ENCODE assay signal across 19 cellular contexts in genomic region chr3:193929373-193929772, GRCh38.
A peak's percentile ranks its signal among the peaks of the same experiment; 100 is the strongest.
DNase-seq lines count a peak whose midpoint lies in the region; ATAC-seq, FAIRE-seq and TF ChIP-seq lines count a peak whose summit lies in the region.
"Had no signal": no experiment of that assay in that cellular context is flagged by ENCODE, and none has a peak within 500 bp of the region (broad histone marks: within the 10 kb centered on the region; RNA-seq: fewer than 3 reads in every experiment).

No MANE protein-coding gene starts in this region.

- H3K4me2 ChIP-seq in K562 (ENCODE audit: insufficient read depth, low read length), result peak overlapping the region; percentile 41; the same call in 1 of the 2 replicates
- H3K4me2 ChIP-seq: BLaER1 treated with 17β-estradiol and CSF1 and Interleukin-3, amounts not matched to agents 10 nM and 100 nM; SK-N-SH had no signal

- no peak for TF ChIP-seq RAD21 in K562 (CRISPR knock-in tag; conservative IDR thresholded peaks at IDR 0.05 in 1 of 2, IDR thresholded peaks at IDR 0.05 in 1 of 2)

- CTCF ChIA-PET in Calu3 (lab: Charles Lee) (interaction anchor here (0.6 to 2.5 kb wide), 21 partner anchors 9 to 387 kb away, joined by 3 to 15 read pairs (median 5); no protein-coding TSS in a partner anchor), K562 (lab: Yijun Ruan, JAX; ENCODE audit: low intra/inter-chr PET ratio) (interaction anchor here (0.5 kb wide), 1 partner anchor 37 kb away, joined by 3 read pairs; no protein-coding TSS in a partner anchor)

- H3K27ac Mint-ChIP-seq in Calu3 (ENCODE audit: unreplicated experiment) (peak overlapping the region; percentile 82), osteocyte (ENCODE audit: unreplicated experiment) (no peak overlapping the region)
- H3K27ac Mint-ChIP-seq: CD4-positive, alpha-beta T cell had no signal

- H3K9me3 Mint-ChIP-seq in Calu3 (ENCODE audit: low read depth, unreplicated experiment) (peaks cover 6% of the 10 kb centered on the region), osteocyte (ENCODE audit: unreplicated experiment) (peaks cover 9% of the 10 kb centered on the region)

- intact Hi-C loops in Calu3 (cut with micrococcal nuclease; ENCODE audit: unreplicated experiment) (loop anchor here (2.0 to 5.0 kb wide), 2 partner anchors 43 to 57 kb away; no protein-coding TSS in a partner anchor), K562 (cut with micrococcal nuclease) (loop anchor here (1.0 to 5.0 kb wide), 3 partner anchors 9 to 137 kb away; no protein-coding TSS in a partner anchor), esophagus squamous epithelium (cut with DNase I) (no loop called here), gastrocnemius medialis (cut with DNase I; ENCODE audit: low total_unique reads) (no loop called here)

- POLR2A ChIA-PET in K562 (lab: Yijun Ruan, JAX), result interaction anchor here (0.8 to 2.7 kb wide), 7 partner anchors 10 to 148 kb away, joined by 3 to 16 read pairs (median 5); no protein-coding TSS in a partner anchor

- 77% methylated on average over 5 of the region's 5 CpGs for WGBS in K562 (ENCODE audit: insufficient coverage, low coverage, missing lambda C conversion rate)
- WGBS in esophagus squamous epithelium, 2 donors, result 86 to 88% methylated on average over 5 of the region's 5 CpGs

- H4K20me1 ChIP-seq in K562 (replicated peaks; ENCODE audit: control insufficient read depth, insufficient read depth, low read length), result no peaks in the 10 kb centered on the region
- H4K20me1 ChIP-seq: BLaER1 treated with 17β-estradiol and CSF1 and Interleukin-3, amounts not matched to agents 10 nM and 100 nM had no signal

- peak overlapping the region; percentile 73 for H2AFZ ChIP-seq in K562 (ENCODE audit: low read depth, low read length)

- H3K4me3 Mint-ChIP-seq in Calu3 (ENCODE audit: low read depth, unreplicated experiment), result no peak overlapping the region
- no peak overlapping the region for H3K4me3 Mint-ChIP-seq in osteocyte (ENCODE audit: unreplicated experiment)
- H3K4me3 Mint-ChIP-seq: CD4-positive, alpha-beta T cell had no signal

- no peak for TF ChIP-seq EP300 in K562 (IDR thresholded peaks at IDR 0.05; ENCODE audit: low read length)

- H3K27me3 Mint-ChIP-seq in Calu3 (ENCODE audit: unreplicated experiment) (no peaks in the 10 kb centered on the region), osteocyte (ENCODE audit: unreplicated experiment) (peaks cover 50% of the 10 kb centered on the region)
- H3K27me3 Mint-ChIP-seq: CD4-positive, alpha-beta T cell had no signal

- H3K4me1 ChIP-seq in K562 (replicated peaks in 1 of 2; ENCODE audit: control insufficient read depth in 2 of 2, insufficient read depth in 2 of 2, low read length in 2 of 2), result peaks cover 16 to 43% of the 10 kb centered on the region in 2 experiments
- peaks cover 0 to 15% (median 0%) of the 10 kb centered on the region in 3 donors for H3K4me1 ChIP-seq in esophagus squamous epithelium
- H3K4me1 ChIP-seq in gastrocnemius medialis, result no peaks in the 10 kb centered on the region

- H3K4me3 ChIP-seq in K562, result no peak overlapping the region
- H3K4me3 ChIP-seq in esophagus squamous epithelium, result no peak overlapping the region
- no peak overlapping the region for H3K4me3 ChIP-seq in gastrocnemius medialis
- H3K4me3 ChIP-seq: BLaER1 treated with 17β-estradiol and CSF1 and Interleukin-3, amounts not matched to agents 10 nM and 100 nM had no signal

- no peaks in the 10 kb centered on the region for H3K79me2 ChIP-seq in K562 (ENCODE audit: control insufficient read depth, insufficient read depth, low read length)

- no TSS peak for BruUV-seq in Calu3 (replicated peaks; lab: Mats Ljungman, UMichigan)
- BruUV-seq in K562 (replicated peaks; lab: Mats Ljungman, UMichigan), result no TSS peak

- peak overlapping the region; percentile 29 to 59; a peak in 3 of 4 replicates for H3K9ac ChIP-seq in K562 (ENCODE audit: insufficient read depth in 1 of 2, low read depth in 2 of 2, low read length in 2 of 2)
- H3K9ac ChIP-seq: BLaER1 treated with 17β-estradiol and CSF1 and Interleukin-3, amounts not matched to agents 10 nM and 100 nM; SK-N-SH had no signal

- peaks cover 29% of the 10 kb centered on the region for H3K4me1 Mint-ChIP-seq in Calu3 (ENCODE audit: low read depth, unreplicated experiment)
- H3K4me1 Mint-ChIP-seq in osteocyte (ENCODE audit: unreplicated experiment), result no peaks in the 10 kb centered on the region

- no peaks in the 10 kb centered on the region for H3K9me1 ChIP-seq in K562 (ENCODE audit: control insufficient read depth, insufficient read depth, low read length)

- no peak for FAIRE-seq in K562 (lab: Jason Lieb, UNC)
- FAIRE-seq: G401.6, H1 had no signal

- H3K36me3 ChIP-seq in K562 (ENCODE audit: control insufficient read depth, insufficient read depth, low read length) (no peaks in the 10 kb centered on the region), esophagus squamous epithelium (no peaks in the 10 kb centered on the region), gastrocnemius medialis (no peaks in the 10 kb centered on the region)
- H3K36me3 ChIP-seq: BLaER1 treated with 17β-estradiol and CSF1 and Interleukin-3, amounts not matched to agents 10 nM and 100 nM had no signal

- no peaks in the 10 kb centered on the region for H3K36me3 Mint-ChIP-seq in Calu3 (ENCODE audit: insufficient read depth, unreplicated experiment)
- no peaks in the 10 kb centered on the region for H3K36me3 Mint-ChIP-seq in osteocyte (ENCODE audit: unreplicated experiment)

- TF ChIP-seq POLR2A in K562 (conservative IDR thresholded peaks at IDR 0.05), result no peak
- no peak for TF ChIP-seq POLR2A in esophagus squamous epithelium (IDR thresholded peaks at IDR 0.05)
- no peak for TF ChIP-seq POLR2A in gastrocnemius medialis (IDR thresholded peaks at IDR 0.05)

- in situ Hi-C loops in K562 (cut with MboI) (no loop called here), gastrocnemius medialis (cut with MboI; ENCODE audit: low sequenced_read_pairs in 4 of 4) (no loop called here)

- H3K9me3 ChIP-seq in K562 (replicated peaks; ENCODE audit: control insufficient read depth, insufficient read depth, low read depth, low read length) (peaks cover 5% of the 10 kb centered on the region), esophagus squamous epithelium (peaks cover 0 to 10% (median 0%) of the 10 kb centered on the region in 3 donors), gastrocnemius medialis (no peaks in the 10 kb centered on the region)
- H3K9me3 ChIP-seq: SK-N-SH had no signal

- TF ChIP-seq CTCF in Calu3 (IDR thresholded peaks at IDR 0.05; ENCODE audit: unreplicated experiment), result no peak
- no peak for TF ChIP-seq CTCF in K562 (IDR thresholded peaks at IDR 0.05 in 2 of 3, conservative IDR thresholded peaks at IDR 0.05 in 1 of 3; ENCODE audit: insufficient read depth in 2 of 3, low read depth in 1 of 3, low read length in 3 of 3)
- TF ChIP-seq CTCF in esophagus squamous epithelium (IDR thresholded peaks at IDR 0.05), result no peak
- no peak for TF ChIP-seq CTCF in osteocyte (IDR thresholded peaks at IDR 0.05)
- no peak for TF ChIP-seq CTCF in gastrocnemius medialis (IDR thresholded peaks at IDR 0.05 in 4 of 5, conservative IDR thresholded peaks at IDR 0.05 in 1 of 5)

- ATAC-seq in K562 (peak; percentile 53), GM21447 (IDR thresholded peaks at IDR 0.05; ENCODE audit: unreplicated experiment) (no peak), HG03565 (IDR thresholded peaks at IDR 0.05; ENCODE audit: unreplicated experiment) (no peak), gastrocnemius medialis (no peak)

- DNase-seq in Calu3, result no peak
- DNase-seq in K562 (ENCODE audit: extremely low read depth in 1 of 4, low spot score in 3 of 4), result no peak
- no peak for DNase-seq in esophagus squamous epithelium (lab: John Stamatoyannopoulos, UW)
- peak; percentile 25 for DNase-seq in osteocyte (ENCODE audit: extremely low spot score, unreplicated experiment)
- no peak for DNase-seq in gastrocnemius medialis
- DNase-seq: AML-193; CD4-positive, alpha-beta T cell; NCI-H1105 treated with DMSO at 0.1 percent for 48 hours; NCI-H146; NCI-H1930; NCI-H2107; NCI-H524 treated with DMSO at 0.1 percent for 48 hours; NK-92 treated with Interleukin-12 subunit alpha and Interleukin-12 subunit beta, amount 100 ng/mL, for 24 hours; SK-N-SH had no signal

- H3K27me3 ChIP-seq in K562 (ENCODE audit: control insufficient read depth in 2 of 2, insufficient read depth in 2 of 2, low read length in 2 of 2), result no peaks in the 10 kb centered on the region
- peaks cover 0 to 4% (median 0%) of the 10 kb centered on the region in 4 donors for H3K27me3 ChIP-seq in esophagus squamous epithelium
- H3K27me3 ChIP-seq in gastrocnemius medialis, result no peaks in the 10 kb centered on the region
- H3K27me3 ChIP-seq: BLaER1 treated with 17β-estradiol and CSF1 and Interleukin-3, amounts not matched to agents 10 nM and 100 nM had no signal

- H3K27ac ChIP-seq in K562 (ENCODE audit: extremely low read depth, low read depth, low read length) (peak overlapping the region; percentile 67), esophagus squamous epithelium (peak overlapping the region in 3 of 4 donors; percentile 8 to 58 (median 18)), gastrocnemius medialis (no peak overlapping the region)
- H3K27ac ChIP-seq: BLaER1 treated with 17β-estradiol and CSF1 and Interleukin-3, amounts not matched to agents 10 nM and 100 nM had no signal

Comparison
In these comparisons a context has a peak if more than half of its experiments do, and no peak if none do; other contexts are left out.
1. H3K27ac ChIP-seq: peak in K562 (single experiment) and esophagus squamous epithelium (3 of 4); none in gastrocnemius medialis (0 of 4).
2. intact Hi-C loops: an anchor here in Calu3 (2.0 to 5.0 kb wide) and K562 (1.0 to 5.0 kb wide); none called in esophagus squamous epithelium and gastrocnemius medialis.